ENCODE assay signal across 21 cellular contexts in genomic region chr22:46240917-46241316, GRCh38. TPM values are rescaled to one million over a fixed set of nuclear protein-coding genes. Genes with fewer than 3 reads are reported as not detected.
"Had no signal": no experiment of that assay in that cellular context is flagged by ENCODE, and none has a peak within 500 bp of the region (broad histone marks: within the 10 kb centered on the region; RNA-seq: fewer than 3 reads in every experiment).

No MANE protein-coding gene starts in this region.

- H3K4me3 Mint-ChIP-seq: activated B cell treated with CpG ODN at 0.5 μM for 24 hours; activated CD8-positive, alpha-beta T cell treated with anti-CD3 and anti-CD28 coated beads for 36 hours; activated naive CD4-positive, alpha-beta T cell treated with anti-CD3 and anti-CD28 coated beads for 36 hours; activated T-cell treated with anti-CD3 and anti-CD28 coated beads, Interleukin-2, amount 50 U/mL, for 4 hours; mesothelial cell of epicardium; nephron; stimulated activated naive CD8-positive, alpha-beta T cell treated with anti-CD3 and anti-CD28 coated beads, Interleukin-15, amount 100 ng/mL, for 72 hours had no signal

- H3K9me3 Mint-ChIP-seq: activated B cell treated with CpG ODN at 0.5 μM for 24 hours; activated CD8-positive, alpha-beta T cell treated with anti-CD3 and anti-CD28 coated beads for 36 hours; activated naive CD4-positive, alpha-beta T cell treated with anti-CD3 and anti-CD28 coated beads for 36 hours; activated T-cell treated with anti-CD3 and anti-CD28 coated beads, Interleukin-2, amount 50 U/mL, for 4 hours; mesothelial cell of epicardium; nephron; stimulated activated naive CD8-positive, alpha-beta T cell treated with anti-CD3 and anti-CD28 coated beads, Interleukin-15, amount 100 ng/mL, for 72 hours had no signal

- H3K9me3 ChIP-seq: suprapubic skin, transverse colon, uterus had no signal

- H3K27ac ChIP-seq: brain microvascular endothelial cell, suprapubic skin, transverse colon, uterus had no signal

- H3K36me3 ChIP-seq: brain microvascular endothelial cell, uterus had no signal

- H3K4me1 ChIP-seq: suprapubic skin, uterus had no signal

- H3K27ac Mint-ChIP-seq: activated B cell treated with CpG ODN at 0.5 μM for 24 hours; activated CD8-positive, alpha-beta T cell treated with anti-CD3 and anti-CD28 coated beads for 36 hours; activated naive CD4-positive, alpha-beta T cell treated with anti-CD3 and anti-CD28 coated beads for 36 hours; mesothelial cell of epicardium; nephron; stimulated activated naive CD8-positive, alpha-beta T cell treated with anti-CD3 and anti-CD28 coated beads, Interleukin-15, amount 100 ng/mL, for 72 hours had no signal

- ATAC-seq: activated CD8-positive, alpha-beta T cell treated with anti-CD3 and anti-CD28 coated beads for 36 hours; activated T-cell treated with anti-CD3 and anti-CD28 coated beads, Interleukin-2, amount 50 U/mL, for 4 hours; stimulated activated naive CD8-positive, alpha-beta T cell treated with anti-CD3 and anti-CD28 coated beads, Interleukin-15, amount 100 ng/mL, for 72 hours had no signal

- H3K4me3 ChIP-seq: lung, suprapubic skin, transverse colon, uterus had no signal

- H3K4me1 Mint-ChIP-seq: mesothelial cell of epicardium had no signal

- FAIRE-seq: frontal cortex had no signal

- DNase-seq: activated B cell treated with CpG ODN at 0.5 μM for 24 hours; activated CD4-positive, alpha-beta T cell treated with anti-CD3 and anti-CD28 coated beads for 48 hours; activated CD8-positive, alpha-beta T cell treated with anti-CD3 and anti-CD28 coated beads for 36 hours; activated naive CD4-positive, alpha-beta T cell treated with anti-CD3 and anti-CD28 coated beads for 36 hours; activated T-cell treated with anti-CD3 and anti-CD28 coated beads, Interleukin-2, amount 50 U/mL, for 4 hours; anterior cingulate cortex; brain microvascular endothelial cell; cerebellar nuclear complex; cortex of kidney; nucleus accumbens; stimulated activated naive CD8-positive, alpha-beta T cell treated with anti-CD3 and anti-CD28 coated beads, Interleukin-15, amount 100 ng/mL, for 72 hours; T-helper 9 cell; transverse colon; uterus had no signal

- H3K27me3 ChIP-seq: brain microvascular endothelial cell, suprapubic skin, transverse colon, uterus had no signal

- H3K27me3 Mint-ChIP-seq: activated B cell treated with CpG ODN at 0.5 μM for 24 hours; activated CD8-positive, alpha-beta T cell treated with anti-CD3 and anti-CD28 coated beads for 36 hours; stimulated activated naive CD8-positive, alpha-beta T cell treated with anti-CD3 and anti-CD28 coated beads, Interleukin-15, amount 100 ng/mL, for 72 hours had no signal

RNA-seq across cellular contexts. Expression of gene PKDREJ, which starts 22.2 kb away (rescaled TPM):
- total RNA-seq: activated B cell treated with CpG ODN at 0.5 μM for 24 hours; activated CD8-positive, alpha-beta T cell treated with anti-CD3 and anti-CD28 coated beads for 36 hours; activated naive CD4-positive, alpha-beta T cell treated with anti-CD3 and anti-CD28 coated beads for 36 hours; activated T-cell treated with anti-CD3 and anti-CD28 coated beads, Interleukin-2, amount 50 U/mL, for 4 hours; kidney epithelial cell; renal cortical epithelial cell had no signal
